In genomic region chr4:148263127-148263526, GRCh38 we compare ENCODE assay signal across 28 cellular contexts.
"Had no signal": no experiment of that assay in that cellular context is flagged by ENCODE, and none has a peak within 500 bp of the region (broad histone marks: within the 10 kb centered on the region; RNA-seq: fewer than 3 reads in every experiment).

No MANE protein-coding gene starts in this region.

- H3K27me3 Mint-ChIP-seq: dendritic cell treated with granulocyte-macrophage colony-stimulating factor and Interleukin-4, amounts not matched to agents 40 ng/mL and 50 ng/mL, for 4 days; effector memory CD8-positive, alpha-beta T cell; memory B cell had no signal

- H3K4me3 Mint-ChIP-seq: dendritic cell treated with granulocyte-macrophage colony-stimulating factor and Interleukin-4, amounts not matched to agents 40 ng/mL and 50 ng/mL, for 4 days; effector memory CD8-positive, alpha-beta T cell; endodermal cell; memory B cell had no signal

- H3K4me1 ChIP-seq: colonic mucosa, left lung had no signal

- H3K27ac Mint-ChIP-seq: dendritic cell treated with granulocyte-macrophage colony-stimulating factor and Interleukin-4, amounts not matched to agents 40 ng/mL and 50 ng/mL, for 4 days; effector memory CD8-positive, alpha-beta T cell; endodermal cell; memory B cell had no signal

- H3K4me1 Mint-ChIP-seq: endodermal cell had no signal

- H3K9me3 ChIP-seq: colonic mucosa, esophagus squamous epithelium, gastrocnemius medialis, heart right ventricle, left lung had no signal

- H3K9me3 Mint-ChIP-seq: dendritic cell treated with granulocyte-macrophage colony-stimulating factor and Interleukin-4, amounts not matched to agents 40 ng/mL and 50 ng/mL, for 4 days; effector memory CD8-positive, alpha-beta T cell; endodermal cell had no signal

- H3K27me3 ChIP-seq: colonic mucosa, esophagus squamous epithelium, gastrocnemius medialis, heart right ventricle, left lung had no signal

- H3K36me3 ChIP-seq: colonic mucosa, esophagus squamous epithelium, gastrocnemius medialis, heart right ventricle, left lung had no signal

- H3K4me3 ChIP-seq: colonic mucosa, esophagus squamous epithelium, gastrocnemius medialis, heart right ventricle, left lung, lung had no signal

- DNase-seq: cerebellar nuclear complex; colonic mucosa; cortex of kidney; effector CD8-positive, alpha-beta T cell; effector memory CD8-positive, alpha-beta T cell; endodermal cell; erythroblast; esophagus squamous epithelium; foreskin fibroblast; foreskin melanocyte; gastrocnemius medialis; glutamatergic neuron; head of caudate nucleus; heart right ventricle; hippocampal formation; left cardiac atrium; left lung; left ventricle myocardium superior; mammary epithelial cell; midbrain had no signal

- FAIRE-seq: endometrium, islet of Langerhans, keratinocyte had no signal

- H3K27ac ChIP-seq: colonic mucosa, epithelial cell of prostate, esophagus squamous epithelium, gastrocnemius medialis, heart right ventricle, left lung had no signal

- ATAC-seq: effector memory CD8-positive, alpha-beta T cell; esophagus mucosa; gastrocnemius medialis; heart right ventricle; left cardiac atrium; left lung; left ventricle myocardium superior had no signal
